ENCODE assay signal across 13 cellular contexts in the genomic region with DNA sequence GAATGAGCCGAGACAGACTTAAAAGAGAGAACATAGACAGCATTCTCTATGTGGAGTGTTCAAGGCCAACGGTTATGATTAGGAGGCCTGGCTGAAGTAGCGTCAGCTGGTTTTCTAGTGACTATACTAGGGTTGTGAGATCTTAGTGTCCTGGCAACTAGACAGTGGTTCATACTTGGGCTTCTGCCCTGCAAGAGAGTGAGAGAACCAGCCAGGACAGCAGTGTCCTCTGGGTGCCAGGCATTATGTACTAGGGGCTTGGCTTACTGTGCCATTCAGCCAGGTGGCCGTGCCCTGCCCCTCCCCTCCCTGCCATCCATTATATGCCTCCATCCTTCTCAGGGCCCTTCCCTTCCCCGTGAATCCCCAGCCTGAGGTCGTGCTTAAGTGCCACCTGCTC. TPM values are rescaled to one million over a fixed set of nuclear protein-coding genes. Genes with fewer than 3 reads are reported as not detected.
A peak's percentile ranks its signal among the peaks of the same experiment; 100 is the strongest.
DNase-seq lines count a peak whose midpoint lies in the region; ATAC-seq, FAIRE-seq and TF ChIP-seq lines count a peak whose summit lies in the region.
"Had no signal": no experiment of that assay in that cellular context is flagged by ENCODE, and none has a peak within 500 bp of the region (broad histone marks: within the 10 kb centered on the region; RNA-seq: fewer than 3 reads in every experiment).

No MANE protein-coding gene starts in this region.

- TF ChIP-seq POLR2A in heart left ventricle (IDR thresholded peaks at IDR 0.05) = no peak

- CTCF ChIA-PET in Caco-2 (lab: Charles Lee) = no interaction called here

- no peaks in the 10 kb centered on the region for H3K9me3 ChIP-seq in Caco-2
- no peaks in the 10 kb centered on the region for H3K9me3 ChIP-seq in heart left ventricle

- H3K36me3 Mint-ChIP-seq in Caco-2 (ENCODE audit: insufficient read depth, unreplicated experiment) = peaks cover 21% of the 10 kb centered on the region

- FAIRE-seq in HTR-8/SVneo (lab: Jason Lieb, UNC) = no peak

- H3K4me3 ChIP-seq in Caco-2 (ENCODE audit: low read depth, low read length) (no peak overlapping the region), heart left ventricle (no peak overlapping the region)

- POLR2A ChIA-PET in Caco-2 (lab: Charles Lee) = no interaction called here

- H3K27me3 ChIP-seq in Caco-2 (replicated peaks; ENCODE audit: control insufficient read depth, insufficient read depth, low read length) (no peaks in the 10 kb centered on the region), heart left ventricle (no peaks in the 10 kb centered on the region)

- DNase-seq in Caco-2 = no peak
- DNase-seq in NCI-H2196 (lab: John Stamatoyannopoulos, UW; ENCODE audit: unreplicated experiment) = peak; percentile 32
- DNase-seq in heart left ventricle = peak; percentile 47 to 62 (median 56)
- DNase-seq in sciatic nerve (ENCODE audit: low spot score) = no peak
- DNase-seq in HTR-8/SVneo (ENCODE audit: insufficient read length, low spot score) = no peak
- no peak for DNase-seq in activated T-cell treated with anti-CD3 and anti-CD28 coated beads, Interleukin-2, amount 50 U/mL, for 48 hours
- DNase-seq: activated T-cell treated with anti-CD3 and anti-CD28 coated beads, Interleukin-2, amount 50 U/mL, for 72 hours; CD4-positive, alpha-beta T cell; Kasumi-1; stimulated activated CD4-positive, alpha-beta T cell treated with anti-CD3 and anti-CD28 coated beads, Interleukin-4, amount 100 ng/mL, for 4 hours had no signal

- H3K4me1 ChIP-seq in Caco-2 (no peaks in the 10 kb centered on the region), heart left ventricle (peaks cover 12 to 81% (median 51%) of the 10 kb centered on the region in 12 donors)

- ATAC-seq in heart left ventricle (peak; percentile 91 to 96 (median 93)), sciatic nerve (peak; percentile 35), HG03175 (IDR thresholded peaks at IDR 0.05; ENCODE audit: unreplicated experiment) (no peak)
- ATAC-seq: activated CD4-positive, CD25-positive, alpha-beta regulatory T cell treated with anti-CD3 and anti-CD28 coated beads, Interleukin-2, amount 50 U/mL, for 24 hours; activated T-cell treated with anti-CD3 and anti-CD28 coated beads, Interleukin-2, amount 50 U/mL, for 72 hours had no signal

- H3K27ac ChIP-seq in heart left ventricle = peak overlapping the region in 10 of 12 donors; percentile 29 to 70 (median 54)

- no TSS peak for BruUV-seq in Caco-2 (replicated peaks; lab: Mats Ljungman, UMichigan)

- H3K4me1 Mint-ChIP-seq in Caco-2 (ENCODE audit: low read depth, unreplicated experiment) = peaks cover 20% of the 10 kb centered on the region

- intact Hi-C loops in Caco-2 (cut with micrococcal nuclease; ENCODE audit: unreplicated experiment) = no loop called here
- intact Hi-C loops in heart left ventricle (cut with DNase I) = loop anchor here in 6 of 10 donors (5.0 to 10.0 kb wide), 9 partner anchors 45 to 67 kb away; a partner anchor contains a TSS
- intact Hi-C loops in sciatic nerve (cut with DNase I) = no loop called here

- H3K36me3 ChIP-seq in Caco-2 (ENCODE audit: control insufficient read depth, insufficient read depth, low read length) (no peaks in the 10 kb centered on the region), heart left ventricle (no peaks in the 10 kb centered on the region)

- H3K4me3 Mint-ChIP-seq in Caco-2 (ENCODE audit: unreplicated experiment) = no peak overlapping the region
- H3K4me3 Mint-ChIP-seq: activated T-cell treated with anti-CD3 and anti-CD28 coated beads, Interleukin-2, amount 50 U/mL, for 72 hours; CD4-positive, alpha-beta T cell; stimulated activated naive CD8-positive, alpha-beta T cell treated with anti-CD3 and anti-CD28 coated beads, Interleukin-15, Interleukin-2, amounts not matched to agents 100 ng/mL and 50 ng/mL, for 24 hours had no signal

- H3K9me3 Mint-ChIP-seq in Caco-2 (ENCODE audit: unreplicated experiment) = no peaks in the 10 kb centered on the region
- H3K9me3 Mint-ChIP-seq: activated T-cell treated with anti-CD3 and anti-CD28 coated beads, Interleukin-2, amount 50 U/mL, for 72 hours; CD4-positive, alpha-beta T cell; stimulated activated naive CD8-positive, alpha-beta T cell treated with anti-CD3 and anti-CD28 coated beads, Interleukin-15, Interleukin-2, amounts not matched to agents 100 ng/mL and 50 ng/mL, for 24 hours had no signal

- H3K27ac Mint-ChIP-seq in Caco-2 (ENCODE audit: unreplicated experiment) = peak overlapping the region; percentile 27
- H3K27ac Mint-ChIP-seq: activated T-cell treated with anti-CD3 and anti-CD28 coated beads, Interleukin-2, amount 50 U/mL, for 72 hours; CD4-positive, alpha-beta T cell; stimulated activated naive CD8-positive, alpha-beta T cell treated with anti-CD3 and anti-CD28 coated beads, Interleukin-15, Interleukin-2, amounts not matched to agents 100 ng/mL and 50 ng/mL, for 24 hours had no signal

- H3K27me3 Mint-ChIP-seq in Caco-2 (ENCODE audit: insufficient read depth, unreplicated experiment) = no peaks in the 10 kb centered on the region

- WGBS in heart left ventricle, 4 donors = 45 to 67% (median 58%) methylated on average over 6 of the region's 6 CpGs

- TF ChIP-seq CTCF in Caco-2 (IDR thresholded peaks at IDR 0.05; ENCODE audit: insufficient read depth in 1 of 2, low read depth in 1 of 2, low read length in 1 of 2, severe bottlenecking in 1 of 2, unreplicated experiment in 1 of 2) = no peak
- no peak for TF ChIP-seq CTCF in heart left ventricle (IDR thresholded peaks at IDR 0.05)

RNA-seq across cellular contexts. Expression of a gene that starts 56.8 kb away (rescaled TPM):
- total RNA-seq in Caco-2 (2022) = 92.0 and 98.9 TPM in 2 replicates
- total RNA-seq in heart left ventricle = 10 to 100 TPM; 45.4 to 99.1 (median 63.2) TPM
- 10 to 100 TPM; 35.2 to 50.9 TPM for polyA plus RNA-seq in heart left ventricle
- total RNA-seq in sciatic nerve = 192 TPM

Comparison
In these comparisons a context has a peak if more than half of its experiments do, and no peak if none do; other contexts are left out.
1. DNase-seq: peak in NCI-H2196 (single experiment) and heart left ventricle (5 of 5); none in Caco-2 (0 of 2), sciatic nerve (single experiment), HTR-8/SVneo (single experiment) and activated T-cell treated with anti-CD3 and anti-CD28 coated beads, Interleukin-2, amount 50 U/mL, for 48 hours (0 of 2).
2. intact Hi-C loops: an anchor here in heart left ventricle (5.0 to 10.0 kb wide); none called in Caco-2 and sciatic nerve.